ENCODE assay signal across 8 cellular contexts in genomic region chr16:73071131-73071940, GRCh38. TPM values are rescaled to one million over a fixed set of nuclear protein-coding genes. Genes with fewer than 3 reads are reported as not detected.
A peak's percentile ranks its signal among the peaks of the same experiment; 100 is the strongest.
DNase-seq lines count a peak whose midpoint lies in the region; ATAC-seq and TF ChIP-seq lines count a peak whose summit lies in the region.

No MANE protein-coding gene starts in this region.

- intact Hi-C loops in testis (cut with DNase I; ENCODE audit: low total_unique reads) = no loop called here
- intact Hi-C loops in CD4-positive, alpha-beta T cell (cut with DNase I, micrococcal nuclease) = no loop called here

- DNase-seq in NCI-H2029 (lab: John Stamatoyannopoulos, UW) (peak; percentile 48), NCI-H2029 treated with DMSO at 0.1 percent for 48 hours (lab: John Stamatoyannopoulos, UW) (no peak), islet precursor cell (peak; percentile 92), testis (peak; percentile 79)
- no peak for DNase-seq in activated naive CD8-positive, alpha-beta T cell treated with anti-CD3 and anti-CD28 coated beads, Interleukin-2, amount 10 ng/mL, durations not matched to agents 7 days and 5 days
- DNase-seq in activated T-cell treated with anti-CD3 and anti-CD28 coated beads, Interleukin-2, amount 50 U/mL, for 24 hours = no peak
- no peak for DNase-seq in CD4-positive, alpha-beta T cell

- POLR2A ChIA-PET in activated naive CD8-positive, alpha-beta T cell treated with anti-CD3 and anti-CD28 coated beads, Interleukin-2, amount 10 ng/mL, durations not matched to agents 7 days and 5 days (lab: Charles Lee) = interaction anchor here (0.7 kb wide), 1 partner anchor 14 kb away, joined by 5 read pairs; no protein-coding TSS in a partner anchor
- POLR2A ChIA-PET in CD4-positive, alpha-beta T cell (lab: Charles Lee) = no interaction called here

- H3K9me3 Mint-ChIP-seq in activated naive CD8-positive, alpha-beta T cell treated with anti-CD3 and anti-CD28 coated beads, Interleukin-2, amount 10 ng/mL, durations not matched to agents 7 days and 5 days = no peaks in the 10 kb centered on the region
- H3K9me3 Mint-ChIP-seq in activated T-cell treated with anti-CD3 and anti-CD28 coated beads, Interleukin-2, amount 50 U/mL, for 24 hours = no peaks in the 10 kb centered on the region
- H3K9me3 Mint-ChIP-seq in CD4-positive, alpha-beta T cell = no peaks in the 10 kb centered on the region

- ATAC-seq in activated naive CD8-positive, alpha-beta T cell treated with anti-CD3 and anti-CD28 coated beads, Interleukin-2, amount 10 ng/mL, durations not matched to agents 7 days and 5 days (ENCODE audit: low read depth) = no peak
- no peak for ATAC-seq in GM18870 (IDR thresholded peaks at IDR 0.05; ENCODE audit: unreplicated experiment)
- ATAC-seq in CD4-positive, alpha-beta T cell (ENCODE audit: poor library complexity) = no peak

- H3K36me3 ChIP-seq in testis (ENCODE audit: low read depth, missing control alignments) = no peaks in the 10 kb centered on the region

- no peaks in the 10 kb centered on the region for H3K36me3 Mint-ChIP-seq in activated naive CD8-positive, alpha-beta T cell treated with anti-CD3 and anti-CD28 coated beads, Interleukin-2, amount 10 ng/mL, durations not matched to agents 7 days and 5 days
- H3K36me3 Mint-ChIP-seq in activated T-cell treated with anti-CD3 and anti-CD28 coated beads, Interleukin-2, amount 50 U/mL, for 24 hours (ENCODE audit: low read depth) = no peaks in the 10 kb centered on the region
- no peaks in the 10 kb centered on the region for H3K36me3 Mint-ChIP-seq in CD4-positive, alpha-beta T cell (ENCODE audit: low read depth)

- H3K27ac ChIP-seq in testis = no peak overlapping the region
- no peak overlapping the region for H3K27ac ChIP-seq in CD4-positive, alpha-beta T cell (ENCODE audit: low read depth, low read length)

- WGBS in testis, 2 donors = 5% methylated on average over 17 of the region's 17 CpGs

- CTCF ChIA-PET in CD4-positive, alpha-beta T cell (lab: Charles Lee) = interaction anchor here (0.6 kb wide), 1 partner anchor 12 kb away, joined by 3 read pairs; no protein-coding TSS in a partner anchor

- TF ChIP-seq POLR2A in testis (IDR thresholded peaks at IDR 0.05) = no peak

- peak overlapping the region; percentile 63 for H3K4me3 Mint-ChIP-seq in activated naive CD8-positive, alpha-beta T cell treated with anti-CD3 and anti-CD28 coated beads, Interleukin-2, amount 10 ng/mL, durations not matched to agents 7 days and 5 days
- H3K4me3 Mint-ChIP-seq in activated T-cell treated with anti-CD3 and anti-CD28 coated beads, Interleukin-2, amount 50 U/mL, for 24 hours = no peak overlapping the region
- H3K4me3 Mint-ChIP-seq in CD4-positive, alpha-beta T cell = no peak overlapping the region

- peaks cover 5% of the 10 kb centered on the region for H3K4me1 Mint-ChIP-seq in activated naive CD8-positive, alpha-beta T cell treated with anti-CD3 and anti-CD28 coated beads, Interleukin-2, amount 10 ng/mL, durations not matched to agents 7 days and 5 days
- peaks cover 3% of the 10 kb centered on the region for H3K4me1 Mint-ChIP-seq in activated T-cell treated with anti-CD3 and anti-CD28 coated beads, Interleukin-2, amount 50 U/mL, for 24 hours (ENCODE audit: low read depth)
- no peaks in the 10 kb centered on the region for H3K4me1 Mint-ChIP-seq in CD4-positive, alpha-beta T cell (ENCODE audit: low read depth)

- H3K4me1 ChIP-seq in testis = peaks cover 16% of the 10 kb centered on the region

- TF ChIP-seq CTCF in testis (IDR thresholded peaks at IDR 0.05) = no peak
- TF ChIP-seq CTCF in CD4-positive, alpha-beta T cell (IDR thresholded peaks at IDR 0.05) = no peak

- peak overlapping the region in 1 of 2 donors; percentile 36 for H3K4me3 ChIP-seq in testis

- H3K27me3 Mint-ChIP-seq in activated naive CD8-positive, alpha-beta T cell treated with anti-CD3 and anti-CD28 coated beads, Interleukin-2, amount 10 ng/mL, durations not matched to agents 7 days and 5 days = peaks cover 63% of the 10 kb centered on the region
- H3K27me3 Mint-ChIP-seq in activated T-cell treated with anti-CD3 and anti-CD28 coated beads, Interleukin-2, amount 50 U/mL, for 24 hours = peaks cover 51% of the 10 kb centered on the region
- H3K27me3 Mint-ChIP-seq in CD4-positive, alpha-beta T cell = peaks cover 57% of the 10 kb centered on the region

- no peak overlapping the region for H3K27ac Mint-ChIP-seq in activated naive CD8-positive, alpha-beta T cell treated with anti-CD3 and anti-CD28 coated beads, Interleukin-2, amount 10 ng/mL, durations not matched to agents 7 days and 5 days
- H3K27ac Mint-ChIP-seq in activated T-cell treated with anti-CD3 and anti-CD28 coated beads, Interleukin-2, amount 50 U/mL, for 24 hours = no peak overlapping the region
- H3K27ac Mint-ChIP-seq in CD4-positive, alpha-beta T cell = no peak overlapping the region

- no peaks in the 10 kb centered on the region for H3K27me3 ChIP-seq in testis
- peaks cover 20% of the 10 kb centered on the region for H3K27me3 ChIP-seq in CD4-positive, alpha-beta T cell (ENCODE audit: control insufficient read depth, insufficient read depth, low read length)

- H3K9me3 ChIP-seq in testis = no peaks in the 10 kb centered on the region
- H3K9me3 ChIP-seq in CD4-positive, alpha-beta T cell (ENCODE audit: control insufficient read depth, low read length) = no peaks in the 10 kb centered on the region

RNA-seq across cellular contexts. Expression of gene ZFHX3, which starts 23.4 kb away (rescaled TPM):
- total RNA-seq in activated naive CD8-positive, alpha-beta T cell treated with anti-CD3 and anti-CD28 coated beads, Interleukin-2, amount 10 ng/mL, durations not matched to agents 7 days and 5 days = 1 to 10 TPM; 1.1 to 1.6 TPM
- 10 to 100 TPM; 15.7 to 19.9 TPM for total RNA-seq in testis
- 3.3 TPM for polyA plus RNA-seq in testis (ENCODE audit: insufficient read depth, low read depth, low replicate concordance)
- total RNA-seq in CD4-positive, alpha-beta T cell = under 1 TPM; 0.63 to 0.64 TPM

Comparison
In these comparisons a context has a peak if more than half of its experiments do, and no peak if none do; other contexts are left out.
1. DNase-seq: peak in NCI-H2029 (single experiment), islet precursor cell (single experiment) and testis (single experiment); none in NCI-H2029 treated with DMSO at 0.1 percent for 48 hours (single experiment), activated naive CD8-positive, alpha-beta T cell treated with anti-CD3 and anti-CD28 coated beads, Interleukin-2, amount 10 ng/mL, durations not matched to agents 7 days and 5 days (single experiment), activated T-cell treated with anti-CD3 and anti-CD28 coated beads, Interleukin-2, amount 50 U/mL, for 24 hours (single experiment) and CD4-positive, alpha-beta T cell (0 of 10).
2. RNA of gene ZFHX3, which starts 23.4 kb away (total RNA-seq): 15.7 to 19.9 TPM in testis; 1.1 to 1.6 TPM in activated naive CD8-positive, alpha-beta T cell treated with anti-CD3 and anti-CD28 coated beads, Interleukin-2, amount 10 ng/mL, durations not matched to agents 7 days and 5 days and 0.63 to 0.64 TPM in CD4-positive, alpha-beta T cell; every median in the first group is over 4 times any median in the second.